In genomic region chr7:106312906-106313305, GRCh38 we compare ENCODE assay signal across 26 cellular contexts. TPM values are rescaled to one million over a fixed set of nuclear protein-coding genes. Genes with fewer than 3 reads are reported as not detected.
DNase-seq lines count a peak whose midpoint lies in the region; ATAC-seq and TF ChIP-seq lines count a peak whose summit lies in the region.
"Had no signal": no experiment of that assay in that cellular context is flagged by ENCODE, and none has a peak within 500 bp of the region (broad histone marks: within the 10 kb centered on the region; RNA-seq: fewer than 3 reads in every experiment).

No MANE protein-coding gene starts in this region.

- in situ Hi-C loops in IMR-90 (cut with MboI; ENCODE audit: low sequenced_read_pairs): no loop called here

- H3K27ac Mint-ChIP-seq in activated naive CD8-positive, alpha-beta T cell treated with anti-CD3 and anti-CD28 coated beads, Interleukin-2, amount 50 U/mL, for 24 hours: peak overlapping the region; percentile 49
- H3K27ac Mint-ChIP-seq in endothelial cell (ENCODE audit: unreplicated experiment): no peak overlapping the region
- H3K27ac Mint-ChIP-seq: activated B cell treated with CpG ODN at 0.5 μM for 24 hours; activated naive CD4-positive, alpha-beta T cell treated with anti-CD3 and anti-CD28 coated beads for 36 hours; CD8-positive, alpha-beta T cell; GM23338; immature natural killer cell; progenitor cell of endocrine pancreas; stimulated activated naive B cell treated with anti-CD40 and anti-IgM and Interleukin-4, amounts not matched to agents 10 μg/mL and 1 μg/mL and 100 μg/mL, for 72 hours had no signal

- H3K27me3 ChIP-seq in IMR-90 (ENCODE audit: control insufficient read depth, insufficient read depth, low read length) (no peaks in the 10 kb centered on the region), neutrophil (no peaks in the 10 kb centered on the region)
- H3K27me3 ChIP-seq: hepatocyte had no signal

- H2BK120ac ChIP-seq in IMR-90 (ENCODE audit: low read depth, low read length): peak overlapping the region; percentile 76

- H3K79me1 ChIP-seq in IMR-90 (ENCODE audit: low read depth in 1 of 2, low read length in 2 of 2): no peaks in the 10 kb centered on the region

- H3K9ac ChIP-seq in IMR-90 (ENCODE audit: low read depth, low read length): no peak overlapping the region

- H4K91ac ChIP-seq in IMR-90 (ENCODE audit: insufficient read depth, low read depth, low read length): no peak overlapping the region

- peak overlapping the region; percentile 68 for H3K14ac ChIP-seq in IMR-90 (replicated peaks; ENCODE audit: low read depth, low read length)

- no peak for TF ChIP-seq CTCF in IMR-90 (conservative IDR thresholded peaks at IDR 0.05; ENCODE audit: low read depth, low read length)
- TF ChIP-seq CTCF in neutrophil (IDR thresholded peaks at IDR 0.05): no peak
- no peak for TF ChIP-seq CTCF in endothelial cell (IDR thresholded peaks at IDR 0.05; ENCODE audit: unreplicated experiment)

- H3K56ac ChIP-seq in IMR-90 (ENCODE audit: extremely low read depth, insufficient read depth, low read length): no peak overlapping the region

- H3K4me1 Mint-ChIP-seq in activated naive CD8-positive, alpha-beta T cell treated with anti-CD3 and anti-CD28 coated beads, Interleukin-2, amount 50 U/mL, for 24 hours: peaks cover 33% of the 10 kb centered on the region
- H3K4me1 Mint-ChIP-seq in endothelial cell (ENCODE audit: unreplicated experiment): no peaks in the 10 kb centered on the region
- H3K4me1 Mint-ChIP-seq: GM23338, immature natural killer cell had no signal

- peak; percentile 49; the same call in 1 of the 2 replicates for ATAC-seq in IMR-90 (ENCODE audit: low read depth)
- no peak for ATAC-seq in activated naive CD8-positive, alpha-beta T cell treated with anti-CD3 and anti-CD28 coated beads, Interleukin-2, amount 50 U/mL, for 24 hours
- ATAC-seq in HG02763 (IDR thresholded peaks at IDR 0.05; ENCODE audit: unreplicated experiment): no peak
- ATAC-seq in HG02571 (IDR thresholded peaks at IDR 0.05; ENCODE audit: unreplicated experiment): no peak
- ATAC-seq: activated T-cell treated with anti-CD3 and anti-CD28 coated beads, Interleukin-2, amount 50 U/mL, for 4 hours; CD8-positive, alpha-beta T cell; esophagus mucosa; GM23338; HepG2; stimulated activated naive B cell treated with anti-CD40 and anti-IgM and Interleukin-4, amounts not matched to agents 10 μg/mL and 1 μg/mL and 100 μg/mL, for 72 hours had no signal

- H3K36me3 Mint-ChIP-seq in activated naive CD8-positive, alpha-beta T cell treated with anti-CD3 and anti-CD28 coated beads, Interleukin-2, amount 50 U/mL, for 24 hours (ENCODE audit: low read depth): no peaks in the 10 kb centered on the region
- peaks cover 4% of the 10 kb centered on the region for H3K36me3 Mint-ChIP-seq in endothelial cell (ENCODE audit: low read depth, unreplicated experiment)
- H3K36me3 Mint-ChIP-seq: CD8-positive, alpha-beta T cell; immature natural killer cell; stimulated activated naive B cell treated with anti-CD40 and anti-IgM and Interleukin-4, amounts not matched to agents 10 μg/mL and 1 μg/mL and 100 μg/mL, for 72 hours had no signal

- H2AK5ac ChIP-seq in IMR-90 (ENCODE audit: low read depth, low read length): peak overlapping the region; percentile 2

- dilution Hi-C loops in IMR-90 (cut with HindIII; ENCODE audit: low sequenced_read_pairs, unreplicated experiment): no loop called here

- CTCF ChIA-PET in IMR-90 (lab: Yijun Ruan, JAX): interaction anchor here (1.1 kb wide), 1 partner anchor 136 kb away, joined by 4 read pairs; no protein-coding TSS in a partner anchor

- peak overlapping the region; percentile 15 to 26; a peak in 3 of 4 replicates for H4K8ac ChIP-seq in IMR-90 (ENCODE audit: low read depth in 2 of 2, low read length in 2 of 2)

- peak overlapping the region; percentile 8; the same call in 1 of the 2 replicates for H3K4me2 ChIP-seq in IMR-90 (ENCODE audit: low read depth, low read length)
- H3K4me2 ChIP-seq: GM23338, hepatocyte had no signal

- H3K27ac ChIP-seq in IMR-90 (ENCODE audit: insufficient read depth, low read length) (no peak overlapping the region), neutrophil (peak overlapping the region; percentile 98)
- H3K27ac ChIP-seq: hepatocyte had no signal

- H3K23ac ChIP-seq in IMR-90 (ENCODE audit: low read depth, low read length): peak overlapping the region; percentile 58; the same call in 1 of the 2 replicates

- H3K4ac ChIP-seq in IMR-90 (ENCODE audit: low read depth, low read length): peak overlapping the region; percentile 42; the same call in 1 of the 2 replicates

- no peak for TF ChIP-seq POLR2A in IMR-90 (IDR thresholded peaks at IDR 0.05; ENCODE audit: low read depth, low read length)

- H3K36me3 ChIP-seq in IMR-90 (ENCODE audit: control insufficient read depth, insufficient read depth, low read length) (no peaks in the 10 kb centered on the region), neutrophil (no peaks in the 10 kb centered on the region)

- WGBS in IMR-90 (ENCODE audit: extremely low coverage in 2 of 2, insufficient read length in 1 of 2), 2 experiments: no CpG with 5 or more reads among the region's 2 CpGs

- H2BK20ac ChIP-seq in IMR-90 (ENCODE audit: low read depth, low read length): peak overlapping the region; percentile 39; the same call in 1 of the 2 replicates

- no peaks in the 10 kb centered on the region; the same call in 1 of the 2 replicates for H3K9me1 ChIP-seq in IMR-90 (ENCODE audit: insufficient read depth, low read length)

- POLR2A ChIA-PET in IMR-90 (lab: Charles Lee; ENCODE audit: unreplicated experiment): interaction anchor here (0.6 kb wide), 1 partner anchor 146 kb away, joined by 3 read pairs; no protein-coding TSS in a partner anchor

- H3K18ac ChIP-seq in IMR-90 (ENCODE audit: low read depth, low read length): peak overlapping the region; percentile 67; the same call in 1 of the 2 replicates

- peaks cover 11% of the 10 kb centered on the region for H3K9me3 Mint-ChIP-seq in activated naive CD8-positive, alpha-beta T cell treated with anti-CD3 and anti-CD28 coated beads, Interleukin-2, amount 50 U/mL, for 24 hours
- H3K9me3 Mint-ChIP-seq in endothelial cell (ENCODE audit: unreplicated experiment): no peaks in the 10 kb centered on the region
- H3K9me3 Mint-ChIP-seq: activated naive CD4-positive, alpha-beta T cell treated with anti-CD3 and anti-CD28 coated beads for 36 hours; activated T-cell treated with anti-CD3 and anti-CD28 coated beads, Interleukin-2, amount 50 U/mL, for 4 hours; CD8-positive, alpha-beta T cell had no signal

- H3K4me1 ChIP-seq in IMR-90 (ENCODE audit: control insufficient read depth, insufficient read depth, low read length) (peaks cover 2% of the 10 kb centered on the region; the same call in 1 of the 2 replicates), neutrophil (ENCODE audit: control insufficient read depth in 1 of 2, insufficient read depth in 1 of 2, low read depth in 1 of 2, low read length in 1 of 2) (peaks cover 43 to 56% of the 10 kb centered on the region in 2 experiments)

- intact Hi-C loops in IMR-90 (cut with micrococcal nuclease): no loop called here

- peak overlapping the region; percentile 23; the same call in 2 of the 3 replicates for H2BK15ac ChIP-seq in IMR-90 (ENCODE audit: low read depth, low read length)

- TF ChIP-seq RAD21 in IMR-90 (IDR thresholded peaks at IDR 0.05; ENCODE audit: low read length): no peak

- peaks cover 17% of the 10 kb centered on the region for H3K27me3 Mint-ChIP-seq in activated naive CD8-positive, alpha-beta T cell treated with anti-CD3 and anti-CD28 coated beads, Interleukin-2, amount 50 U/mL, for 24 hours
- peaks cover 3% of the 10 kb centered on the region for H3K27me3 Mint-ChIP-seq in endothelial cell (ENCODE audit: unreplicated experiment)
- H3K27me3 Mint-ChIP-seq: activated B cell treated with CpG ODN at 0.5 μM for 24 hours, progenitor cell of endocrine pancreas had no signal

- H3K4me3 ChIP-seq in IMR-90 (ENCODE audit: insufficient read depth, low read depth, low read length) (no peak overlapping the region), neutrophil (ENCODE audit: low read depth in 1 of 2, low read length in 1 of 2) (peak overlapping the region; percentile 35 to 53)
- H3K4me3 ChIP-seq: GM23338, hepatocyte had no signal

- no TSS peak for BruUV-seq in IMR-90 (replicated peaks; lab: Mats Ljungman, UMichigan)

- no peak overlapping the region for H2AK9ac ChIP-seq in IMR-90 (replicated peaks; ENCODE audit: low read depth, low read length, poor library complexity)

- peak overlapping the region; percentile 28; the same call in 1 of the 2 replicates for H4K5ac ChIP-seq in IMR-90 (ENCODE audit: low read depth, low read length)

- H4K20me1 ChIP-seq in IMR-90 (ENCODE audit: insufficient read depth, low read length): no peaks in the 10 kb centered on the region; the same call in 1 of the 2 replicates

- H3K9me3 ChIP-seq in IMR-90 (ENCODE audit: control insufficient read depth, insufficient read depth, low read length) (no peaks in the 10 kb centered on the region), neutrophil (no peaks in the 10 kb centered on the region)

- H2AFZ ChIP-seq in IMR-90 (replicated peaks; ENCODE audit: low read length, poor library complexity): no peak overlapping the region
- H2AFZ ChIP-seq: GM23338, hepatocyte had no signal

- DNase-seq in Daoy (ENCODE audit: low read depth) (peak; percentile 34), IMR-90 (no peak), endothelial cell (ENCODE audit: low spot score) (no peak), NCI-H345 treated with DMSO at 0.1 percent for 48 hours (lab: John Stamatoyannopoulos, UW; ENCODE audit: unreplicated experiment) (no peak)
- no peak for DNase-seq in activated naive CD8-positive, alpha-beta T cell treated with anti-CD3 and anti-CD28 coated beads, Interleukin-2, amount 50 U/mL, for 24 hours
- DNase-seq: activated B cell treated with CpG ODN at 0.5 μM for 24 hours; activated naive CD4-positive, alpha-beta T cell treated with anti-CD3 and anti-CD28 coated beads for 36 hours; activated T-cell treated with anti-CD3 and anti-CD28 coated beads, Interleukin-2, amount 50 U/mL, for 4 hours; anterior cingulate cortex; CD8-positive, alpha-beta T cell; cerebellar nuclear complex; DMS79; effector CD4-positive, alpha-beta T cell; immature natural killer cell; NCI-H1417; NCI-H510A; stimulated activated CD4-positive, alpha-beta T cell treated with anti-CD3 and anti-CD28 coated beads, Interleukin-2, amount 100 ng/mL, for 24 hours; stimulated activated naive B cell treated with anti-CD40 and anti-IgM and Interleukin-4, amounts not matched to agents 10 μg/mL and 1 μg/mL and 100 μg/mL, for 72 hours had no signal

- H3K4me3 Mint-ChIP-seq in activated naive CD8-positive, alpha-beta T cell treated with anti-CD3 and anti-CD28 coated beads, Interleukin-2, amount 50 U/mL, for 24 hours: no peak overlapping the region
- H3K4me3 Mint-ChIP-seq in endothelial cell (ENCODE audit: unreplicated experiment): no peak overlapping the region
- H3K4me3 Mint-ChIP-seq: activated B cell treated with CpG ODN at 0.5 μM for 24 hours; activated naive CD4-positive, alpha-beta T cell treated with anti-CD3 and anti-CD28 coated beads for 36 hours; activated T-cell treated with anti-CD3 and anti-CD28 coated beads, Interleukin-2, amount 50 U/mL, for 4 hours; CD8-positive, alpha-beta T cell; GM23338; immature natural killer cell; stimulated activated naive B cell treated with anti-CD40 and anti-IgM and Interleukin-4, amounts not matched to agents 10 μg/mL and 1 μg/mL and 100 μg/mL, for 72 hours had no signal

- H2BK5ac ChIP-seq in IMR-90 (ENCODE audit: low read depth, low read length, poor library complexity, severe bottlenecking): peak overlapping the region; percentile 57

RNA-seq across cellular contexts. Expression of gene NAMPT, which starts 28.1 kb away (rescaled TPM):
- total RNA-seq in Daoy (2014; rRNA removed; shearing (Covaris generic)): 164 and 169 TPM in 2 replicates
- 31.7 and 45.3 TPM in 2 replicates for total RNA-seq in IMR-90 (2012; rRNA removed)
- 10.4 and 13.3 TPM in 2 replicates for polyA plus RNA-seq in IMR-90 (2012; rRNA removed)
- 1.8 and 18.5 TPM in 2 replicates for polyA plus RNA-seq in IMR-90 (2012; cell fraction: cytosol; rRNA removed)
- polyA plus RNA-seq in IMR-90 (2012; cell fraction: nucleus; rRNA removed; ENCODE audit: low replicate concordance): 1.7 and 34.1 TPM in 2 replicates
- 153 TPM for total RNA-seq in endothelial cell (ENCODE audit: unreplicated experiment)
